In the genomic region with DNA sequence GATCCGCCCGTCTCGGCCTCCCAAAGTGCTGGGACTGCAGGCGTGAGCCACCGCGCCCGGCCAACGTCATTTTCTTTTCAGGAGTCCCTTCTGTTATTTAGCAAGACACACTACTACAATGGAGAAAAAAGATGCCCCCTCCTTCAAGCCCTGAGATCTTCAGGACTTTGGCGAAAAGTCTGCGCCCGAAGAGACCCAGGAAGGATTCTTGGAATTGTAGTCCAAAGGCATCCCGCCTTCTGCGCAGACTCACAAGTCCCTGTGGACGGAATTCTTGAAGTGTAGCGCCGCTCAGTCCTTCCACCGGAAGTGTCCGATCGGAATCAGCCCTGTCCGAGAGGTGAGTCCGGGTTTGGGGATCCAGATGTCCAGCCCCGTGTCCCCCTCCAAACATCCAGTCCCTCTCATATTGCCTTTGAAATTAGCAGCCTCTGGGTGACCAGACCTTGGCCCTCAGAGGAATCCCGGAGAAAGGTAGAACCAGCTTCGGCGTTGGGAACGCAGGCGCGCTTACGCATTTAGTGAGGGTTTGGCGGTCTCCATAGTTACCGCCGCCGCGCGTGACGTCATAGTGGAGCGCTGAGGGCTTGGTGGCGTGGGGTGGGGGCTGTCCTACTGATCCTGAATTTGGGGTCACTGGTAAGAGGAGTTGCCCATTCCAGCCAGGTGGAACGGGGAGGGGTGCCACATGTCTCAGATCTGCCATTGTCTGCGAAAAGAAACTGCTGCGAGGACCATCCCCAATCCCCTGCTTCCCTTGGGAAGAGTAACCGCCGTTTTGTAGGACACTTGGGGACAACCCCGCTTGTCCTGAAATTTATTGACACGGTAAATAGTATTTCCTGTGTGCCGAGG, we compare ENCODE assay signal across 8 cellular contexts. TPM values are rescaled to one million over a fixed set of nuclear protein-coding genes. Genes with fewer than 3 reads are reported as not detected.
A peak's percentile ranks its signal among the peaks of the same experiment; 100 is the strongest.
DNase-seq lines count a peak whose midpoint lies in the region; ATAC-seq, FAIRE-seq and TF ChIP-seq lines count a peak whose summit lies in the region.

No MANE protein-coding gene starts in this region.

- peak overlapping the region; percentile 81 to 100 for H3K4me3 ChIP-seq in kidney (ENCODE audit: low read length in 2 of 2)

- H3K4me1 Mint-ChIP-seq in chondrocyte (ENCODE audit: low read depth), result peaks cover 11% of the 10 kb centered on the region

- peak overlapping the region; percentile 98 for H3K27ac Mint-ChIP-seq in chondrocyte (ENCODE audit: unreplicated experiment)

- intact Hi-C loops in kidney (cut with DNase I), result no loop called here

- ATAC-seq in HG03432 (IDR thresholded peaks at IDR 0.05; ENCODE audit: unreplicated experiment), result peak; percentile 78

- peaks cover 0 to 3% of the 10 kb centered on the region in 2 donors for H3K4me1 ChIP-seq in kidney (ENCODE audit: control insufficient read depth in 1 of 2, insufficient read depth in 1 of 2, low read depth in 1 of 2, low read length in 2 of 2)

- H3K36me3 Mint-ChIP-seq in chondrocyte (ENCODE audit: low read depth), result no peaks in the 10 kb centered on the region

- DNase-seq in AG20443 (ENCODE audit: low spot score) (peak; percentile 97), NCI-H446 treated with DMSO at 0.1 percent for 48 hours (lab: John Stamatoyannopoulos, UW) (peak; percentile 89), chondrocyte (ENCODE audit: low spot score) (peak; percentile 96), kidney (peak; percentile 97)
- peak; percentile 79 to 84 for DNase-seq in activated CD4-positive, alpha-beta T cell treated with anti-CD3 and anti-CD28 coated beads for 24 hours (ENCODE audit: low read depth in 2 of 2)
- peak; percentile 79 to 87 (median 84) for DNase-seq in stimulated activated CD4-positive, alpha-beta T cell treated with anti-CD3 and anti-CD28 coated beads, Interleukin-12 subunit alpha, Interleukin-12 subunit beta, amount 100 ng/mL, for 48 hours (ENCODE audit: low read depth in 2 of 3, low spot score in 1 of 3)

- TF ChIP-seq CTCF in chondrocyte (IDR thresholded peaks at IDR 0.05) (no peak), kidney (IDR thresholded peaks at IDR 0.05; ENCODE audit: borderline replicate concordance, extremely low read depth, insufficient read depth) (peak; percentile 7)

- H3K9ac ChIP-seq in kidney (ENCODE audit: low read length in 2 of 2), result peak overlapping the region; percentile 87 to 95

- peak overlapping the region; percentile 74 to 97 for H3K27ac ChIP-seq in kidney (ENCODE audit: low read depth in 2 of 2, low read length in 2 of 2)

- H3K36me3 ChIP-seq in kidney (ENCODE audit: control insufficient read depth in 1 of 2, insufficient read depth in 2 of 2, low read length in 2 of 2), result peaks cover under 1 to 4% of the 10 kb centered on the region in 2 donors

- no peaks in the 10 kb centered on the region for H3K9me3 ChIP-seq in kidney (ENCODE audit: control insufficient read depth in 1 of 2, low read length in 2 of 2)

- peak; percentile 49 for TF ChIP-seq POLR2A in GM19193 (IDR thresholded peaks at IDR 0.05; ENCODE audit: extremely low read depth, insufficient read depth, insufficient read length)

- H3K27me3 Mint-ChIP-seq in chondrocyte (ENCODE audit: low read depth), result no peaks in the 10 kb centered on the region

- no peaks in the 10 kb centered on the region for H3K9me3 Mint-ChIP-seq in chondrocyte (ENCODE audit: low read depth)

- H3K4me3 Mint-ChIP-seq in chondrocyte (ENCODE audit: unreplicated experiment), result peak overlapping the region; percentile 96

- no peak for FAIRE-seq in kidney (lab: Jason Lieb, UNC)

RNA-seq across cellular contexts. Expression of a gene that starts 0.5 kb away (rescaled TPM):
- 0.25 to 0.39 TPM (median 0.26 TPM) in 3 replicates for total RNA-seq in chondrocyte
- 3.6 TPM for total RNA-seq in kidney
- polyA plus RNA-seq in kidney (ENCODE audit: insufficient read depth, low read depth, low replicate concordance), result 3.0 TPM

RNA-seq across cellular contexts. Expression of a gene that starts 43.6 kb away (rescaled TPM):
- total RNA-seq in chondrocyte (2.5 to 3.0 TPM (median 3.0 TPM) in 3 replicates), kidney (6.1 TPM)
- polyA plus RNA-seq in kidney (ENCODE audit: insufficient read depth, low read depth, low replicate concordance), result 6.8 TPM

Comparison
In these comparisons a context has a peak if more than half of its experiments do, and no peak if none do; other contexts are left out.
1. Peak in every context shown above with its lines: DNase-seq, ATAC-seq, H3K4me3 ChIP-seq and H3K27ac ChIP-seq.